ENCODE assay signal across 28 cellular contexts in the genomic region with DNA sequence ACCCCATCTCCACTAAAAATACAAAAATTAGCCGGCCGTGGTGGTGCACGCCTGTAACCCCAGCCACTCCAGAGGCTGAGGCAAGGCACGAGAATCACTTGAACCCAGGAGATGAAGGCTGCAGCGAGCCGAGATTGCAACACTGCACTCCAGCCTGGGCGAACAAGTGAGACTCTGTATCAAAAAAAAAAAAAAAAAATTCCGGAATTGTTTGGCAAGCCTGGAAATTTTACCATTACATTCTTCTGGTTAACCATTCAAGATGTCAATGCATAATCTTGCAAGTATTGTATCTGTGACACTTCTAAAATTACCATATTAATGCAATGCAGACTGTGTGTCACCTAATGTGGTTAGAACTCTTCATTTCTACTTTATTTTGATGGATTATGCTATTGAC.
DNase-seq lines count a peak whose midpoint lies in the region; ATAC-seq, FAIRE-seq and TF ChIP-seq lines count a peak whose summit lies in the region.
"Had no signal": no experiment of that assay in that cellular context is flagged by ENCODE, and none has a peak within 500 bp of the region (broad histone marks: within the 10 kb centered on the region; RNA-seq: fewer than 3 reads in every experiment).

No MANE protein-coding gene starts in this region.

- 88% methylated on average over 8 of the region's 8 CpGs for WGBS in A549 (ENCODE audit: missing lambda C conversion rate)
- no CpG with 5 or more reads among the region's 8 CpGs for WGBS in H9 (ENCODE audit: extremely low coverage, insufficient read length, low lambda C conversion rate)
- 65 to 69% methylated on average over 8 of the region's 8 CpGs for WGBS in body of pancreas, 2 donors
- 76 to 88% methylated on average over 8 of the region's 8 CpGs for WGBS in lung, 2 donors

- H4K91ac ChIP-seq in H9 (ENCODE audit: insufficient read length, low read depth, low read length) = no peak overlapping the region

- H3K56ac ChIP-seq in H9 (ENCODE audit: insufficient read length, low read depth, low read length) = no peak overlapping the region

- POLR2A ChIA-PET in A549 (lab: Yijun Ruan, JAX) = no interaction called here

- peak; percentile 56 for FAIRE-seq in A549 (lab: Jason Lieb, UNC)
- FAIRE-seq: GM18507 had no signal

- TF ChIP-seq EP300 in A549 (IDR thresholded peaks at IDR 0.05) = no peak

- H3K27me3 Mint-ChIP-seq in H9 (ENCODE audit: low read depth) = no peaks in the 10 kb centered on the region
- H3K27me3 Mint-ChIP-seq in type B pancreatic cell = no peaks in the 10 kb centered on the region
- H3K27me3 Mint-ChIP-seq in activated naive CD8-positive, alpha-beta T cell treated with anti-CD3 and anti-CD28 coated beads for 36 hours = no peaks in the 10 kb centered on the region
- H3K27me3 Mint-ChIP-seq: activated naive CD8-positive, alpha-beta T cell treated with anti-CD3 and anti-CD28 coated beads, Interleukin-2, amount 10 ng/mL, durations not matched to agents 7 days and 5 days; naive B cell; stimulated activated naive CD8-positive, alpha-beta T cell treated with anti-CD3 and anti-CD28 coated beads, Interleukin-15, amount 100 ng/mL, for 72 hours had no signal

- H3K79me2 ChIP-seq in H9 (ENCODE audit: insufficient read depth, low read length) = no peaks in the 10 kb centered on the region

- intact Hi-C loops in body of pancreas (cut with DNase I) = no loop called here
- intact Hi-C loops in ascending aorta (cut with DNase I) = no loop called here

- CTCF ChIA-PET in A549 (lab: Yijun Ruan, JAX) = interaction anchor here (0.9 kb wide), 1 partner anchor 15 kb away, joined by 3 read pairs; no protein-coding TSS in a partner anchor

- H3K27ac Mint-ChIP-seq in H9 (peak overlapping the region in 2 of 3 experiments; percentile 29 to 65; a peak in 2 of 7 replicates), type B pancreatic cell (no peak overlapping the region)
- H3K27ac Mint-ChIP-seq in activated naive CD8-positive, alpha-beta T cell treated with anti-CD3 and anti-CD28 coated beads for 36 hours = no peak overlapping the region
- H3K27ac Mint-ChIP-seq: activated naive CD8-positive, alpha-beta T cell treated with anti-CD3 and anti-CD28 coated beads, Interleukin-2, amount 10 ng/mL, durations not matched to agents 7 days and 5 days; HFFc6; stimulated activated naive CD8-positive, alpha-beta T cell treated with anti-CD3 and anti-CD28 coated beads, Interleukin-15, amount 100 ng/mL, for 72 hours had no signal

- H3K36me3 ChIP-seq in body of pancreas (replicated peaks in 1 of 2; ENCODE audit: insufficient read depth in 1 of 2, low read depth in 2 of 2) (no peaks in the 10 kb centered on the region), lung (ENCODE audit: control insufficient read depth in 2 of 2, insufficient read depth in 2 of 2, low read length in 2 of 2) (no peaks in the 10 kb centered on the region), ascending aorta (no peaks in the 10 kb centered on the region)
- H3K36me3 ChIP-seq: thyroid gland had no signal

- H2BK5ac ChIP-seq in H9 (ENCODE audit: insufficient read length, low read length) = no peak overlapping the region

- H3K4me1 Mint-ChIP-seq in H9 (peaks cover 12 to 13% of the 10 kb centered on the region in 2 experiments), type B pancreatic cell (ENCODE audit: unreplicated experiment) (no peaks in the 10 kb centered on the region)
- peaks cover 17% of the 10 kb centered on the region for H3K4me1 Mint-ChIP-seq in activated naive CD8-positive, alpha-beta T cell treated with anti-CD3 and anti-CD28 coated beads for 36 hours

- H3K4me3 ChIP-seq in A549 (no peak overlapping the region), body of pancreas (no peak overlapping the region), lung (no peak overlapping the region), ascending aorta (no peak overlapping the region)
- H3K4me3 ChIP-seq: BLaER1, thyroid gland had no signal

- H2BK120ac ChIP-seq in H9 (ENCODE audit: low read depth, low read length, poor library complexity, severe bottlenecking) = no peak overlapping the region

- H4K8ac ChIP-seq in H9 (replicated peaks; ENCODE audit: insufficient read length, low read depth, low read length) = no peak overlapping the region

- no peak overlapping the region for H2AK5ac ChIP-seq in H9 (ENCODE audit: insufficient read length, low read length)

- H2BK12ac ChIP-seq in H9 (ENCODE audit: insufficient read length, low read depth, low read length) = no peak overlapping the region

- no peaks in the 10 kb centered on the region; a peak in 1 of 7 replicates for H3K36me3 Mint-ChIP-seq in H9 (ENCODE audit: insufficient read depth in 1 of 3, low read depth in 3 of 3)
- no peaks in the 10 kb centered on the region for H3K36me3 Mint-ChIP-seq in type B pancreatic cell
- H3K36me3 Mint-ChIP-seq in activated naive CD8-positive, alpha-beta T cell treated with anti-CD3 and anti-CD28 coated beads for 36 hours = peaks cover 6% of the 10 kb centered on the region

- ATAC-seq in A549 (no peak), body of pancreas (peak; percentile 47), lung (ENCODE audit: insufficient read depth, low FRiP score) (no peak)
- ATAC-seq: stimulated activated naive CD8-positive, alpha-beta T cell treated with anti-CD3 and anti-CD28 coated beads, Interleukin-15, amount 100 ng/mL, for 72 hours had no signal

- no peak overlapping the region for H2BK20ac ChIP-seq in H9 (ENCODE audit: low read depth, low read length, poor library complexity, severe bottlenecking)

- TF ChIP-seq CTCF in A549 (IDR thresholded peaks at IDR 0.05) (no peak), H9 (conservative IDR thresholded peaks at IDR 0.05) (no peak), body of pancreas (IDR thresholded peaks at IDR 0.05) (no peak), lung (IDR thresholded peaks at IDR 0.05; ENCODE audit: control extremely low read depth, extremely low read depth) (no peak), ascending aorta (IDR thresholded peaks at IDR 0.05) (no peak), type B pancreatic cell (conservative IDR thresholded peaks at IDR 0.05) (no peak)

- H3K18ac ChIP-seq in H9 (ENCODE audit: insufficient read length, low read depth, low read length) = no peak overlapping the region

- no peak overlapping the region for H3K23ac ChIP-seq in H9 (ENCODE audit: insufficient read length, low read depth, low read length)

- H3K4me3 Mint-ChIP-seq in H9 = no peak overlapping the region
- H3K4me3 Mint-ChIP-seq in type B pancreatic cell = no peak overlapping the region
- no peak overlapping the region for H3K4me3 Mint-ChIP-seq in activated naive CD8-positive, alpha-beta T cell treated with anti-CD3 and anti-CD28 coated beads for 36 hours
- H3K4me3 Mint-ChIP-seq: activated naive CD8-positive, alpha-beta T cell treated with anti-CD3 and anti-CD28 coated beads, Interleukin-2, amount 10 ng/mL, durations not matched to agents 7 days and 5 days; HFFc6; naive B cell; stimulated activated naive CD8-positive, alpha-beta T cell treated with anti-CD3 and anti-CD28 coated beads, Interleukin-15, amount 100 ng/mL, for 72 hours had no signal

- H3K4ac ChIP-seq in H9 (ENCODE audit: low read depth, low read length) = no peak overlapping the region

- H3K9me3 Mint-ChIP-seq in H9 = no peaks in the 10 kb centered on the region
- no peaks in the 10 kb centered on the region for H3K9me3 Mint-ChIP-seq in type B pancreatic cell
- no peaks in the 10 kb centered on the region for H3K9me3 Mint-ChIP-seq in activated naive CD8-positive, alpha-beta T cell treated with anti-CD3 and anti-CD28 coated beads for 36 hours
- H3K9me3 Mint-ChIP-seq: activated naive CD8-positive, alpha-beta T cell treated with anti-CD3 and anti-CD28 coated beads, Interleukin-2, amount 10 ng/mL, durations not matched to agents 7 days and 5 days; HFFc6; naive B cell; stimulated activated naive CD8-positive, alpha-beta T cell treated with anti-CD3 and anti-CD28 coated beads, Interleukin-15, amount 100 ng/mL, for 72 hours had no signal

- H3K4me2 ChIP-seq in A549 (no peak overlapping the region), H9 (ENCODE audit: insufficient read depth, insufficient read length, low read length) (no peak overlapping the region)
- H3K4me2 ChIP-seq: BLaER1, KMS-11 had no signal

- no peak overlapping the region for H3T11ph ChIP-seq in H9 (ENCODE audit: low read length)

- H3K79me1 ChIP-seq in H9 (ENCODE audit: insufficient read depth, low read depth, low read length, poor library complexity, severe bottlenecking) = peaks cover 5% of the 10 kb centered on the region

- H3K23me2 ChIP-seq in H9 (ENCODE audit: insufficient read length, low read depth, low read length, poor library complexity, severe bottlenecking) = no peaks in the 10 kb centered on the region

- DNase-seq in A549 (ENCODE audit: low read depth in 1 of 2, low spot score in 1 of 2) (no peak), H9 (no peak), body of pancreas (no peak), lung (ENCODE audit: low spot score) (peak; percentile 38), ascending aorta (ENCODE audit: low spot score in 2 of 2) (no peak), type B pancreatic cell (ENCODE audit: extremely low spot score, unreplicated experiment) (no peak), T-helper 1 cell (no peak)
- DNase-seq in activated naive CD8-positive, alpha-beta T cell treated with anti-CD3 and anti-CD28 coated beads for 36 hours = no peak
- DNase-seq: activated CD4-positive, alpha-beta T cell treated with anti-CD3 and anti-CD28 coated beads for 4 hours; activated CD8-positive, alpha-beta memory T cell treated with anti-CD3 and anti-CD28 coated beads for 24 hours; activated effector memory CD4-positive, alpha-beta T cell treated with anti-CD3 and anti-CD28 coated beads, Interleukin-2, amount 50 U/mL, for 16 hours; activated naive CD8-positive, alpha-beta T cell treated with anti-CD3 and anti-CD28 coated beads, Interleukin-2, amount 10 ng/mL, durations not matched to agents 7 days and 5 days; DMS79; effector CD4-positive, alpha-beta T cell; erythroblast; foreskin melanocyte; GF-D8; naive B cell; NCI-H1436 treated with DMSO at 0.1 percent for 48 hours; NCI-H2107; NCI-H446 treated with DMSO at 0.1 percent for 48 hours; nucleus accumbens; stimulated activated naive CD8-positive, alpha-beta T cell treated with anti-CD3 and anti-CD28 coated beads, Interleukin-15, amount 100 ng/mL, for 72 hours; thyroid gland had no signal

- H3K9me3 ChIP-seq in A549 (no peaks in the 10 kb centered on the region), H9 (ENCODE audit: control insufficient read depth, low read depth, low read length) (no peaks in the 10 kb centered on the region), body of pancreas (no peaks in the 10 kb centered on the region), lung (ENCODE audit: control insufficient read depth in 2 of 2, insufficient read depth in 1 of 2, low read length in 1 of 2) (no peaks in the 10 kb centered on the region), ascending aorta (no peaks in the 10 kb centered on the region)
- H3K9me3 ChIP-seq: BLaER1, thyroid gland had no signal

- H2BK15ac ChIP-seq in H9 (ENCODE audit: low read depth, low read length) = no peak overlapping the region

- H3K9ac ChIP-seq in H9 (ENCODE audit: extremely low read depth, insufficient read length, low read length) = no peak overlapping the region
- H3K9ac ChIP-seq: BLaER1, KMS-11 had no signal

- TF ChIP-seq RAD21 in A549 (conservative IDR thresholded peaks at IDR 0.05 in 1 of 2, IDR thresholded peaks at IDR 0.05 in 1 of 2) = no peak

- TF ChIP-seq POLR2A in A549 (IDR thresholded peaks at IDR 0.05; ENCODE audit: low read length) (no peak), body of pancreas (IDR thresholded peaks at IDR 0.05) (no peak)

- no peaks in the 10 kb centered on the region for H3K27me3 ChIP-seq in H9 (ENCODE audit: insufficient read depth, low read length)
- no peaks in the 10 kb centered on the region for H3K27me3 ChIP-seq in body of pancreas
- H3K27me3 ChIP-seq in lung (ENCODE audit: control insufficient read depth, insufficient read depth) = no peaks in the 10 kb centered on the region
- no peaks in the 10 kb centered on the region for H3K27me3 ChIP-seq in ascending aorta
- H3K27me3 ChIP-seq: BLaER1, thyroid gland had no signal

- H2AFZ ChIP-seq in H9 (ENCODE audit: low read length) = no peak overlapping the region

- H4K5ac ChIP-seq in H9 (ENCODE audit: insufficient read length, low read depth, low read length) = no peak overlapping the region

- no peak overlapping the region for H3K14ac ChIP-seq in H9 (ENCODE audit: insufficient read depth, low read length)

- peaks cover 29% of the 10 kb centered on the region for H3K4me1 ChIP-seq in A549
- no peaks in the 10 kb centered on the region for H3K4me1 ChIP-seq in H9 (ENCODE audit: insufficient read depth, low read length)
- H3K4me1 ChIP-seq in body of pancreas = peaks cover 6% of the 10 kb centered on the region
- H3K4me1 ChIP-seq in lung (ENCODE audit: control insufficient read depth in 2 of 2, insufficient read depth in 2 of 2, low read length in 2 of 2) = peaks cover 0 to 1% of the 10 kb centered on the region in 2 donors
- no peaks in the 10 kb centered on the region for H3K4me1 ChIP-seq in ascending aorta
- H3K4me1 ChIP-seq: thyroid gland had no signal

- no peaks in the 10 kb centered on the region for H4K20me1 ChIP-seq in H9 (ENCODE audit: control insufficient read depth, insufficient read depth, insufficient read length)

- no peak overlapping the region for H3K27ac ChIP-seq in A549
- H3K27ac ChIP-seq in H9 (ENCODE audit: insufficient read length, low read depth, low read length) = no peak overlapping the region
- peak overlapping the region in 2 of 4 donors; percentile 29 to 53 for H3K27ac ChIP-seq in body of pancreas
- H3K27ac ChIP-seq in lung (ENCODE audit: low read depth in 1 of 2, low read length in 1 of 2) = no peak overlapping the region
- no peak overlapping the region for H3K27ac ChIP-seq in ascending aorta
- H3K27ac ChIP-seq: BLaER1, KMS-11, thyroid gland had no signal

Comparison
In these comparisons a context has a peak if more than half of its experiments do, and no peak if none do; other contexts are left out.
1. H3K27ac Mint-ChIP-seq: peak in H9 (2 of 3); none in type B pancreatic cell (single experiment) and activated naive CD8-positive, alpha-beta T cell treated with anti-CD3 and anti-CD28 coated beads for 36 hours (single experiment).